Comparison of ENCODE assay signal across 16 cellular contexts in genomic region chr13:83498486-83499190, GRCh38.
DNase-seq lines count a peak whose midpoint lies in the region; ATAC-seq and TF ChIP-seq lines count a peak whose summit lies in the region.
"Had no signal": no experiment of that assay in that cellular context is flagged by ENCODE, and none has a peak within 500 bp of the region (broad histone marks: within the 10 kb centered on the region; RNA-seq: fewer than 3 reads in every experiment).

No MANE protein-coding gene starts in this region.

- H3K14ac ChIP-seq in IMR-90 (replicated peaks; ENCODE audit: low read depth, low read length), result no peak overlapping the region

- no peak overlapping the region for H4K8ac ChIP-seq in IMR-90 (ENCODE audit: low read depth in 2 of 2, low read length in 2 of 2)

- no peak overlapping the region for H3K27ac ChIP-seq in IMR-90 (ENCODE audit: insufficient read depth, low read length)
- no peak overlapping the region for H3K27ac ChIP-seq in right lobe of liver
- H3K27ac ChIP-seq: uterus had no signal

- no peak overlapping the region for H2AFZ ChIP-seq in IMR-90 (replicated peaks; ENCODE audit: low read length, poor library complexity)

- no peaks in the 10 kb centered on the region for H3K27me3 ChIP-seq in IMR-90 (ENCODE audit: control insufficient read depth, insufficient read depth, low read length)
- H3K27me3 ChIP-seq in right lobe of liver, result no peaks in the 10 kb centered on the region
- H3K27me3 ChIP-seq: uterus had no signal

- H3K4me1 ChIP-seq in IMR-90 (ENCODE audit: control insufficient read depth, insufficient read depth, low read length) (no peaks in the 10 kb centered on the region), right lobe of liver (no peaks in the 10 kb centered on the region)
- H3K4me1 ChIP-seq: uterus had no signal

- no peak overlapping the region for H3K23ac ChIP-seq in IMR-90 (ENCODE audit: low read depth, low read length)

- no peak overlapping the region for H2BK120ac ChIP-seq in IMR-90 (ENCODE audit: low read depth, low read length)

- H2BK5ac ChIP-seq in IMR-90 (ENCODE audit: low read depth, low read length, poor library complexity, severe bottlenecking), result no peak overlapping the region

- H3K79me1 ChIP-seq in IMR-90 (ENCODE audit: low read depth in 1 of 2, low read length in 2 of 2), result no peaks in the 10 kb centered on the region

- no peaks in the 10 kb centered on the region for H3K9me3 ChIP-seq in IMR-90 (ENCODE audit: control insufficient read depth, insufficient read depth, low read length)
- no peaks in the 10 kb centered on the region for H3K9me3 ChIP-seq in right lobe of liver
- H3K9me3 ChIP-seq: uterus had no signal

- H3K36me3 ChIP-seq in IMR-90 (ENCODE audit: control insufficient read depth, insufficient read depth, low read length), result no peaks in the 10 kb centered on the region
- no peaks in the 10 kb centered on the region for H3K36me3 ChIP-seq in right lobe of liver

- H3K56ac ChIP-seq in IMR-90 (ENCODE audit: extremely low read depth, insufficient read depth, low read length), result no peak overlapping the region

- intact Hi-C loops in IMR-90 (cut with micrococcal nuclease) (no loop called here), right lobe of liver (cut with DNase I) (no loop called here)

- no peak overlapping the region for H4K91ac ChIP-seq in IMR-90 (ENCODE audit: insufficient read depth, low read depth, low read length)

- no peaks in the 10 kb centered on the region for H4K20me1 ChIP-seq in IMR-90 (ENCODE audit: insufficient read depth, low read length)

- H3K4me3 ChIP-seq in IMR-90 (ENCODE audit: insufficient read depth, low read depth, low read length) (no peak overlapping the region), astrocyte of the spinal cord (ENCODE audit: low read depth, low read length) (no peak overlapping the region), right lobe of liver (no peak overlapping the region)
- H3K4me3 ChIP-seq: uterus had no signal

- no CpG with 5 or more reads among the region's 2 CpGs for WGBS in IMR-90 (ENCODE audit: extremely low coverage in 2 of 2, insufficient read length in 1 of 2), 2 experiments
- 34% methylated on average over 2 of the region's 2 CpGs for WGBS in right lobe of liver (ENCODE audit: insufficient coverage, low coverage, low lambda C conversion rate, missing lambda C conversion rate)

- TF ChIP-seq RAD21 in IMR-90 (IDR thresholded peaks at IDR 0.05; ENCODE audit: low read length), result no peak

- no peak overlapping the region for H3K4me2 ChIP-seq in IMR-90 (ENCODE audit: low read depth, low read length)

- CTCF ChIA-PET in IMR-90 (lab: Yijun Ruan, JAX), result no interaction called here

- H4K5ac ChIP-seq in IMR-90 (ENCODE audit: low read depth, low read length), result no peak overlapping the region

- dilution Hi-C loops in IMR-90 (cut with HindIII; ENCODE audit: low sequenced_read_pairs, unreplicated experiment), result no loop called here

- TF ChIP-seq POLR2A in IMR-90 (IDR thresholded peaks at IDR 0.05; ENCODE audit: low read depth, low read length) (no peak), right lobe of liver (IDR thresholded peaks at IDR 0.05) (no peak)

- H3K18ac ChIP-seq in IMR-90 (ENCODE audit: low read depth, low read length), result no peak overlapping the region

- POLR2A ChIA-PET in IMR-90 (lab: Charles Lee; ENCODE audit: unreplicated experiment), result no interaction called here

- no peak overlapping the region for H2AK9ac ChIP-seq in IMR-90 (replicated peaks; ENCODE audit: low read depth, low read length, poor library complexity)

- H2BK20ac ChIP-seq in IMR-90 (ENCODE audit: low read depth, low read length), result no peak overlapping the region

- TF ChIP-seq CTCF in IMR-90 (conservative IDR thresholded peaks at IDR 0.05; ENCODE audit: low read depth, low read length) (no peak), astrocyte of the spinal cord (IDR thresholded peaks at IDR 0.05; ENCODE audit: low read depth, low read length) (no peak), right lobe of liver (IDR thresholded peaks at IDR 0.05) (no peak)

- in situ Hi-C loops in IMR-90 (cut with MboI; ENCODE audit: low sequenced_read_pairs) (no loop called here), astrocyte of the spinal cord (cut with HindIII; ENCODE audit: low sequenced_read_pairs) (no loop called here)

- H3K9ac ChIP-seq in IMR-90 (ENCODE audit: low read depth, low read length), result no peak overlapping the region

- no peak overlapping the region for H3K4ac ChIP-seq in IMR-90 (ENCODE audit: low read depth, low read length)

- no TSS peak for BruUV-seq in IMR-90 (replicated peaks; lab: Mats Ljungman, UMichigan)

- no peak for ATAC-seq in IMR-90 (ENCODE audit: low read depth)
- ATAC-seq in HG03432 (IDR thresholded peaks at IDR 0.05; ENCODE audit: unreplicated experiment), result no peak
- ATAC-seq in right lobe of liver, result no peak
- ATAC-seq: left ventricle myocardium superior; natural killer cell; stimulated activated naive CD8-positive, alpha-beta T cell treated with anti-CD3 and anti-CD28 coated beads, Interleukin-15, Interleukin-2, amounts not matched to agents 100 U/mL and 50 U/mL, for 24 hours; WTC11 had no signal

- no peaks in the 10 kb centered on the region for H3K9me1 ChIP-seq in IMR-90 (ENCODE audit: insufficient read depth, low read length)

- DNase-seq in DMS53 treated with DMSO at 0.1 percent for 48 hours (lab: John Stamatoyannopoulos, UW; ENCODE audit: unreplicated experiment), result peak; percentile 57
- peak; percentile 37 for DNase-seq in IMR-90
- DNase-seq in astrocyte of the spinal cord (ENCODE audit: low read depth, low spot score), result peak; percentile 63
- peak; percentile 60 for DNase-seq in myocyte (ENCODE audit: low read depth)
- DNase-seq in medulla oblongata (ENCODE audit: extremely low spot score), result no peak
- DNase-seq in right lobe of liver, result no peak
- DNase-seq: activated naive CD4-positive, alpha-beta T cell treated with anti-CD3 and anti-CD28 coated beads, Interleukin-2, amount 10 ng/mL, durations not matched to agents 7 days and 5 days; COR-L47; erythroblast; H9; left ventricle myocardium superior; natural killer cell; stimulated activated naive CD8-positive, alpha-beta T cell treated with anti-CD3 and anti-CD28 coated beads, Interleukin-15, Interleukin-2, amounts not matched to agents 100 U/mL and 50 U/mL, for 24 hours; uterus had no signal

- H2AK5ac ChIP-seq in IMR-90 (ENCODE audit: low read depth, low read length), result no peak overlapping the region

- H2BK15ac ChIP-seq in IMR-90 (ENCODE audit: low read depth, low read length), result no peak overlapping the region

TF ChIP-seq in IMR-90, 13 proteins besides CTCF, POLR2A, EP300 and RAD21:
- no peak for TF ChIP-seq CHD1 (IDR thresholded peaks at IDR 0.05; ENCODE audit: low read depth, low read length)
- no peak for TF ChIP-seq RCOR1 (IDR thresholded peaks at IDR 0.05; ENCODE audit: insufficient replicate concordance, low read length)
- no peak for TF ChIP-seq FOS (IDR thresholded peaks at IDR 0.05; ENCODE audit: low read depth, low read length)
- no peak for TF ChIP-seq SMC3 (IDR thresholded peaks at IDR 0.05; ENCODE audit: low read depth, low read length)
- TF ChIP-seq ELK1 (IDR thresholded peaks at IDR 0.05; ENCODE audit: borderline replicate concordance, low read depth, low read length), result no peak
- TF ChIP-seq NFE2L2 (IDR thresholded peaks at IDR 0.05; ENCODE audit: low read depth, low read length), result no peak
- no peak for TF ChIP-seq MAZ (IDR thresholded peaks at IDR 0.05; ENCODE audit: borderline replicate concordance, low read depth, low read length)
- TF ChIP-seq BHLHE40 (IDR thresholded peaks at IDR 0.05; ENCODE audit: low read depth, low read length), result no peak
- no peak for TF ChIP-seq MXI1 (IDR thresholded peaks at IDR 0.05; ENCODE audit: borderline replicate concordance, low read depth, low read length)
- TF ChIP-seq MAFK (IDR thresholded peaks at IDR 0.05; ENCODE audit: low read depth, low read length), result no peak
- no peak for TF ChIP-seq USF2 (IDR thresholded peaks at IDR 0.05; ENCODE audit: low read depth, low read length)
- TF ChIP-seq RFX5 (IDR thresholded peaks at IDR 0.05; ENCODE audit: low read depth, low read length), result no peak
- TF ChIP-seq CEBPB (IDR thresholded peaks at IDR 0.05; ENCODE audit: low read depth, low read length), result no peak

Comparison
In these comparisons a context has a peak if more than half of its experiments do, and no peak if none do; other contexts are left out.
1. DNase-seq: peak in DMS53 treated with DMSO at 0.1 percent for 48 hours (single experiment), IMR-90 (single experiment), astrocyte of the spinal cord (single experiment) and myocyte (single experiment); none in medulla oblongata (single experiment) and right lobe of liver (0 of 3).